8 cellular contexts compared by ENCODE assay signal in the genomic region with DNA sequence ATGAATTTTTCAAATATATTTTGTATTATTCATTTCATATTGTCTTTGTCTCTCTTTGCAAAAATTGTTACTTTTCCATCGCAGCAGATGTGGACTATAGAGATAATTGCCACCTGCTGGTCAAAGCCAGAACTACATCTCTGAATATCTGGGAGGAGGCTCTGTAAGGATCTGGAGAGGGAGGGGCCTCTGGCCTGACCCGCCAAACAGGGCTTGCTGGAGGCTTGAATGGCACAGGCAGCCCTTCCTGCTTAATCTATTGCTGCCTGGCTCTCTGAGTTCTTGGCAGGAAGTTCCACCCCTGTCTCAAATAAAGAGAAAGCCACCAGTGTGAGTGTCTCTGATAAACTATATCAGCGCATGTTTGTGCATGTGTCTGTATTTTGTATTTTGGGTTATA.
DNase-seq lines count a peak whose midpoint lies in the region; TF ChIP-seq lines count a peak whose summit lies in the region.

No MANE protein-coding gene starts in this region.

- no peak overlapping the region for H3K27ac ChIP-seq in H9 (ENCODE audit: insufficient read length, low read depth, low read length)
- H3K27ac ChIP-seq in RWPE1 = no peak overlapping the region
- no peak overlapping the region for H3K27ac ChIP-seq in stomach

- H3K9me3 Mint-ChIP-seq in H9 = peaks cover 52 to 56% of the 10 kb centered on the region in 2 experiments
- peaks cover 3% of the 10 kb centered on the region for H3K9me3 Mint-ChIP-seq in neural crest cell

- no peak overlapping the region for H3K14ac ChIP-seq in H9 (ENCODE audit: insufficient read depth, low read length)

- TF ChIP-seq POLR2A in stomach (IDR thresholded peaks at IDR 0.05) = no peak

- TF ChIP-seq CTCF in H9 (conservative IDR thresholded peaks at IDR 0.05) = peak; percentile 73
- TF ChIP-seq CTCF in Loucy (conservative IDR thresholded peaks at IDR 0.05; ENCODE audit: low read length) = peak; percentile 62
- peak; percentile 57 for TF ChIP-seq CTCF in RWPE1 (conservative IDR thresholded peaks at IDR 0.05; ENCODE audit: low read depth)
- TF ChIP-seq CTCF in neural crest cell (conservative IDR thresholded peaks at IDR 0.05) = peak; percentile 75
- TF ChIP-seq CTCF in stomach (IDR thresholded peaks at IDR 0.05) = peak in 5 of 7 experiments; percentile 51 to 91 (median 74)

- H3K9ac ChIP-seq in ES-I3 (ENCODE audit: low read depth, low read length) = 0 out of 2 replicates have a peak overlapping the region, but pooled peaks have one; percentile 22
- no peak overlapping the region for H3K9ac ChIP-seq in H9 (ENCODE audit: extremely low read depth, insufficient read length, low read length)
- H3K9ac ChIP-seq in Loucy (ENCODE audit: low read depth, low read length, poor library complexity, severe bottlenecking) = peak overlapping the region; percentile 39

- H3K79me1 ChIP-seq in H9 (ENCODE audit: insufficient read depth, low read depth, low read length, poor library complexity, severe bottlenecking) = no peaks in the 10 kb centered on the region

- H3K4me3 ChIP-seq in Loucy (ENCODE audit: low read length, poor library complexity, severe bottlenecking) (peak overlapping the region; percentile 57), stomach (peak overlapping the region in 3 of 4 donors; percentile 11 to 21 (median 17))

- POLR2A ChIA-PET in RWPE1 (lab: Yijun Ruan, JAX; ENCODE audit: low non-redundant PET) = no interaction called here

- H3K4ac ChIP-seq in H9 (ENCODE audit: low read depth, low read length) = no peak overlapping the region

- H2BK120ac ChIP-seq in H9 (ENCODE audit: low read depth, low read length, poor library complexity, severe bottlenecking) = no peak overlapping the region

- no peaks in the 10 kb centered on the region for H3F3A ChIP-seq in Loucy (ENCODE audit: low read depth)

- H3K27me3 ChIP-seq in H9 (ENCODE audit: insufficient read depth, low read length) (no peaks in the 10 kb centered on the region), Loucy (ENCODE audit: insufficient read depth, low read length, poor library complexity, severe bottlenecking) (no peaks in the 10 kb centered on the region), stomach (no peaks in the 10 kb centered on the region)

- H4K8ac ChIP-seq in H9 (replicated peaks; ENCODE audit: insufficient read length, low read depth, low read length) = no peak overlapping the region

- no peak overlapping the region for H2BK15ac ChIP-seq in H9 (ENCODE audit: low read depth, low read length)

- H4K20me1 ChIP-seq in H9 (ENCODE audit: control insufficient read depth, insufficient read depth, insufficient read length) (no peaks in the 10 kb centered on the region), Loucy (ENCODE audit: insufficient read depth, low read length, poor library complexity, severe bottlenecking) (no peaks in the 10 kb centered on the region)

- no peaks in the 10 kb centered on the region for H3K27me3 Mint-ChIP-seq in H9 (ENCODE audit: low read depth)
- H3K27me3 Mint-ChIP-seq in neural crest cell (ENCODE audit: low read depth) = no peaks in the 10 kb centered on the region

- H3K23me2 ChIP-seq in H9 (ENCODE audit: insufficient read length, low read depth, low read length, poor library complexity, severe bottlenecking) = no peaks in the 10 kb centered on the region

- H3K4me1 Mint-ChIP-seq in H9 = 0 out of 4 replicates have a peak, but pooled peaks cover 0 to 2% of the 10 kb centered on the region in 2 experiments
- H3K4me1 Mint-ChIP-seq in neural crest cell = peaks cover 7% of the 10 kb centered on the region

- H3K36me3 ChIP-seq in ES-I3 (ENCODE audit: insufficient read depth, low read length) = no peaks in the 10 kb centered on the region
- H3K36me3 ChIP-seq in Loucy (ENCODE audit: insufficient read depth, low read length) = no peaks in the 10 kb centered on the region
- no peaks in the 10 kb centered on the region for H3K36me3 ChIP-seq in stomach

- no peak overlapping the region for H2AK5ac ChIP-seq in H9 (ENCODE audit: insufficient read length, low read length)

- no peaks in the 10 kb centered on the region for H3K4me1 ChIP-seq in ES-I3 (ENCODE audit: insufficient read depth, low read length)
- no peaks in the 10 kb centered on the region for H3K4me1 ChIP-seq in H9 (ENCODE audit: insufficient read depth, low read length)
- peaks cover 3% of the 10 kb centered on the region for H3K4me1 ChIP-seq in Loucy (ENCODE audit: insufficient read depth, low read length, poor library complexity, severe bottlenecking)
- no peaks in the 10 kb centered on the region for H3K4me1 ChIP-seq in stomach

- H3K4me3 Mint-ChIP-seq in H9 = no peak overlapping the region
- H3K4me3 Mint-ChIP-seq in neural crest cell = peak overlapping the region; percentile 45

- H3K18ac ChIP-seq in H9 (ENCODE audit: insufficient read length, low read depth, low read length) = no peak overlapping the region

- no peaks in the 10 kb centered on the region for H3K36me3 Mint-ChIP-seq in H9 (ENCODE audit: insufficient read depth in 1 of 3, low read depth in 3 of 3)
- H3K36me3 Mint-ChIP-seq in neural crest cell (ENCODE audit: low read depth) = no peaks in the 10 kb centered on the region

- no peak overlapping the region for H3K23ac ChIP-seq in H9 (ENCODE audit: insufficient read length, low read depth, low read length)

- CTCF ChIA-PET in RWPE1 (lab: Yijun Ruan, JAX) = interaction anchor here (0.6 kb wide), 1 partner anchor 12 kb away, joined by 4 read pairs; no protein-coding TSS in a partner anchor

- no peaks in the 10 kb centered on the region for H3K79me2 ChIP-seq in H9 (ENCODE audit: insufficient read depth, low read length)
- H3K79me2 ChIP-seq in Loucy (ENCODE audit: insufficient read depth, low read length) = no peaks in the 10 kb centered on the region

- no peaks in the 10 kb centered on the region for H3K9me2 ChIP-seq in Loucy (replicated peaks; ENCODE audit: low read depth, low read length)

- no peak overlapping the region for H4K91ac ChIP-seq in H9 (ENCODE audit: insufficient read length, low read depth, low read length)

- no peak overlapping the region for H3K56ac ChIP-seq in H9 (ENCODE audit: insufficient read length, low read depth, low read length)

- no peak overlapping the region for H2BK5ac ChIP-seq in H9 (ENCODE audit: insufficient read length, low read length)

- DNase-seq in H9 (peak; percentile 82), RWPE1 (ENCODE audit: low spot score) (peak; percentile 57), fibroblast of peridontal ligament (ENCODE audit: extremely low read depth) (peak; percentile 92), neural crest cell (ENCODE audit: low read depth, low spot score) (peak; percentile 84), stomach (peak; percentile 86)
- DNase-seq in activated T-helper 1 cell treated with anti-CD3 and anti-CD28 coated beads, Interleukin-2, amount 50 U/mL, for 16 hours (ENCODE audit: low read depth in 1 of 2, low spot score in 1 of 2) = peak; percentile 21 to 55

- no peak overlapping the region for H2BK20ac ChIP-seq in H9 (ENCODE audit: low read depth, low read length, poor library complexity, severe bottlenecking)

- H3K9me3 ChIP-seq in ES-I3 (ENCODE audit: control insufficient read depth, insufficient read depth, low read length) = no peaks in the 10 kb centered on the region
- peaks cover 18% of the 10 kb centered on the region for H3K9me3 ChIP-seq in H9 (ENCODE audit: control insufficient read depth, low read depth, low read length)
- H3K9me3 ChIP-seq in Loucy (ENCODE audit: insufficient read depth, low read depth, low read length) = no peaks in the 10 kb centered on the region
- H3K9me3 ChIP-seq in stomach = no peaks in the 10 kb centered on the region

- H2BK12ac ChIP-seq in H9 (ENCODE audit: insufficient read length, low read depth, low read length) = no peak overlapping the region

- TF ChIP-seq EP300 in stomach (IDR thresholded peaks at IDR 0.05) = no peak

- intact Hi-C loops in stomach (cut with DNase I; ENCODE audit: low total_unique reads) = loop anchor here (10.0 kb wide), 1 partner anchor 205 kb away; no protein-coding TSS in a partner anchor

- WGBS in H9 (ENCODE audit: extremely low coverage, insufficient read length, low lambda C conversion rate) = no CpG with 5 or more reads among the region's 3 CpGs
- WGBS in stomach, 5 donors = 0 to 17% (median 2%) methylated on average over 3 of the region's 3 CpGs

- H3T11ph ChIP-seq in H9 (ENCODE audit: low read length) = no peak overlapping the region

- no peak overlapping the region for H4K5ac ChIP-seq in H9 (ENCODE audit: insufficient read length, low read depth, low read length)

- H2AFZ ChIP-seq in H9 (ENCODE audit: low read length) = no peak overlapping the region
- H2AFZ ChIP-seq in Loucy (ENCODE audit: low read length) = peak overlapping the region; percentile 73; the same call in 1 of the 2 replicates

- H3K4me2 ChIP-seq in H9 (ENCODE audit: insufficient read depth, insufficient read length, low read length) (no peak overlapping the region), Loucy (ENCODE audit: low read depth, low read length, poor library complexity, severe bottlenecking) (peak overlapping the region; percentile 64)

- H3K27ac Mint-ChIP-seq in H9 (no peak overlapping the region), neural crest cell (ENCODE audit: unreplicated experiment) (no peak overlapping the region)

Comparison
In these comparisons a context has a peak if more than half of its experiments do, and no peak if none do; other contexts are left out.
1. DNase-seq: peak in every context shown above with its lines; median percentile 92 in fibroblast of peridontal ligament; 86 in stomach; 84 in neural crest cell; 82 in H9; 57 in RWPE1; 38 in activated T-helper 1 cell treated with anti-CD3 and anti-CD28 coated beads, Interleukin-2, amount 50 U/mL, for 16 hours.